In genomic region chr6:57262901-57263694, GRCh38 we compare ENCODE assay signal across 11 cellular contexts. TPM values are rescaled to one million over a fixed set of nuclear protein-coding genes. Genes with fewer than 3 reads are reported as not detected.
DNase-seq lines count a peak whose midpoint lies in the region; ATAC-seq and TF ChIP-seq lines count a peak whose summit lies in the region.
"Had no signal": no experiment of that assay in that cellular context is flagged by ENCODE, and none has a peak within 500 bp of the region (broad histone marks: within the 10 kb centered on the region; RNA-seq: fewer than 3 reads in every experiment).

No MANE protein-coding gene starts in this region.

- H3K9me3 ChIP-seq in gastrocnemius medialis = no peaks in the 10 kb centered on the region
- H3K9me3 ChIP-seq: testis had no signal

- H3K27ac ChIP-seq in gastrocnemius medialis = peak overlapping the region; percentile 56 to 79 (median 76)

- H3K4me3 Mint-ChIP-seq in activated naive CD8-positive, alpha-beta T cell treated with anti-CD3 and anti-CD28 coated beads for 36 hours = no peak overlapping the region
- no peak overlapping the region for H3K4me3 Mint-ChIP-seq in natural killer cell treated with Interleukin-12 subunit alpha and Interleukin-12 subunit beta and Interleukin-15 and Interleukin-18, amount 100 ng/mL, for 72 hours

- DNase-seq in GM03348 (ENCODE audit: low spot score) (peak; percentile 56), glomerular endothelial cell (ENCODE audit: extremely low read depth, low read depth, low spot score) (peak; percentile 25), gastrocnemius medialis (peak in 1 of 2 donors; percentile 53)
- DNase-seq in activated naive CD8-positive, alpha-beta T cell treated with anti-CD3 and anti-CD28 coated beads for 36 hours = no peak
- DNase-seq in natural killer cell treated with Interleukin-12 subunit alpha and Interleukin-12 subunit beta and Interleukin-15 and Interleukin-18, amount 100 ng/mL, for 72 hours (ENCODE audit: low spot score) = no peak
- DNase-seq in activated T-cell treated with anti-CD3 and anti-CD28 coated beads, Interleukin-2, amount 50 U/mL, for 48 hours = no peak
- DNase-seq: DMS53, NCI-H510A had no signal

- ATAC-seq in gastrocnemius medialis (peak; percentile 50 to 68), GM18498 (IDR thresholded peaks at IDR 0.05; ENCODE audit: unreplicated experiment) (no peak), GM19452 (IDR thresholded peaks at IDR 0.05; ENCODE audit: unreplicated experiment) (no peak)
- no peak for ATAC-seq in natural killer cell treated with Interleukin-12 subunit alpha and Interleukin-12 subunit beta and Interleukin-15 and Interleukin-18, amount 100 ng/mL, for 72 hours

- H3K4me3 ChIP-seq in gastrocnemius medialis = no peak overlapping the region
- H3K4me3 ChIP-seq: testis had no signal

- H3K9me3 Mint-ChIP-seq in activated naive CD8-positive, alpha-beta T cell treated with anti-CD3 and anti-CD28 coated beads for 36 hours = no peaks in the 10 kb centered on the region
- H3K9me3 Mint-ChIP-seq in natural killer cell treated with Interleukin-12 subunit alpha and Interleukin-12 subunit beta and Interleukin-15 and Interleukin-18, amount 100 ng/mL, for 72 hours = no peaks in the 10 kb centered on the region

- in situ Hi-C loops in gastrocnemius medialis (cut with MboI; ENCODE audit: low sequenced_read_pairs in 4 of 4) = no loop called here

- H3K27me3 Mint-ChIP-seq in activated naive CD8-positive, alpha-beta T cell treated with anti-CD3 and anti-CD28 coated beads for 36 hours = peaks cover 5% of the 10 kb centered on the region
- peaks cover 15 to 27% of the 10 kb centered on the region in 2 donors for H3K27me3 Mint-ChIP-seq in natural killer cell treated with Interleukin-12 subunit alpha and Interleukin-12 subunit beta and Interleukin-15 and Interleukin-18, amount 100 ng/mL, for 72 hours

- no peaks in the 10 kb centered on the region for H3K27me3 ChIP-seq in gastrocnemius medialis
- H3K27me3 ChIP-seq: testis had no signal

- intact Hi-C loops in gastrocnemius medialis (cut with DNase I; ENCODE audit: low total_unique reads) = loop anchor here (5.0 kb wide), 2 partner anchors 41 to 91 kb away; partner anchors contain the start of genes BAG2 and RAB23

- peaks cover 22% of the 10 kb centered on the region for H3K4me1 Mint-ChIP-seq in activated naive CD8-positive, alpha-beta T cell treated with anti-CD3 and anti-CD28 coated beads for 36 hours
- no peaks in the 10 kb centered on the region for H3K4me1 Mint-ChIP-seq in natural killer cell treated with Interleukin-12 subunit alpha and Interleukin-12 subunit beta and Interleukin-15 and Interleukin-18, amount 100 ng/mL, for 72 hours (ENCODE audit: low read depth in 2 of 2)

- TF ChIP-seq CTCF in gastrocnemius medialis (IDR thresholded peaks at IDR 0.05 in 4 of 5, conservative IDR thresholded peaks at IDR 0.05 in 1 of 5) = no peak

- H3K27ac Mint-ChIP-seq in activated naive CD8-positive, alpha-beta T cell treated with anti-CD3 and anti-CD28 coated beads for 36 hours = peak overlapping the region; percentile 6
- no peak overlapping the region for H3K27ac Mint-ChIP-seq in natural killer cell treated with Interleukin-12 subunit alpha and Interleukin-12 subunit beta and Interleukin-15 and Interleukin-18, amount 100 ng/mL, for 72 hours

- peaks cover 13 to 23% of the 10 kb centered on the region in 2 donors for H3K4me1 ChIP-seq in gastrocnemius medialis
- H3K4me1 ChIP-seq: testis had no signal

- no peaks in the 10 kb centered on the region for H3K36me3 ChIP-seq in gastrocnemius medialis

- H3K36me3 Mint-ChIP-seq in activated naive CD8-positive, alpha-beta T cell treated with anti-CD3 and anti-CD28 coated beads for 36 hours = no peaks in the 10 kb centered on the region
- no peaks in the 10 kb centered on the region for H3K36me3 Mint-ChIP-seq in natural killer cell treated with Interleukin-12 subunit alpha and Interleukin-12 subunit beta and Interleukin-15 and Interleukin-18, amount 100 ng/mL, for 72 hours

- no peak for TF ChIP-seq POLR2A in gastrocnemius medialis (IDR thresholded peaks at IDR 0.05)

RNA-seq across cellular contexts. Expression of gene RAB23, which starts 41.0 kb away (rescaled TPM):
- 1 to 10 TPM; 1.2 to 1.5 TPM for total RNA-seq in activated naive CD8-positive, alpha-beta T cell treated with anti-CD3 and anti-CD28 coated beads for 36 hours
- 8.5 and 9.4 TPM in 2 replicates for total RNA-seq in glomerular endothelial cell
- 10 to 100 TPM in 3 of 4 donors, 1 to 10 TPM in 1; 8.7 to 18.5 (median 11.6) TPM for total RNA-seq in gastrocnemius medialis
- total RNA-seq in natural killer cell treated with Interleukin-12 subunit alpha and Interleukin-12 subunit beta and Interleukin-15 and Interleukin-18, amount 100 ng/mL, for 72 hours = 1 to 10 TPM; 1.7 to 2.7 TPM

RNA-seq across cellular contexts. Expression of gene PRIM2, which starts 54.3 kb away (rescaled TPM):
- total RNA-seq in activated naive CD8-positive, alpha-beta T cell treated with anti-CD3 and anti-CD28 coated beads for 36 hours = 10 to 100 TPM; 38.0 to 40.7 TPM
- total RNA-seq in glomerular endothelial cell = 9.1 and 10.2 TPM in 2 replicates
- total RNA-seq in gastrocnemius medialis = 1 to 10 TPM; 1.9 to 4.8 (median 3.8) TPM
- total RNA-seq in natural killer cell treated with Interleukin-12 subunit alpha and Interleukin-12 subunit beta and Interleukin-15 and Interleukin-18, amount 100 ng/mL, for 72 hours = 10 to 100 TPM; 29.1 to 57.3 TPM

Comparison
In these comparisons a context has a peak if more than half of its experiments do, and no peak if none do; other contexts are left out.
1. DNase-seq: peak in GM03348 (single experiment) and glomerular endothelial cell (single experiment); none in activated naive CD8-positive, alpha-beta T cell treated with anti-CD3 and anti-CD28 coated beads for 36 hours (single experiment), natural killer cell treated with Interleukin-12 subunit alpha and Interleukin-12 subunit beta and Interleukin-15 and Interleukin-18, amount 100 ng/mL, for 72 hours (single experiment) and activated T-cell treated with anti-CD3 and anti-CD28 coated beads, Interleukin-2, amount 50 U/mL, for 48 hours (0 of 2).
2. ATAC-seq: peak in gastrocnemius medialis (2 of 2); none in GM18498 (single experiment), natural killer cell treated with Interleukin-12 subunit alpha and Interleukin-12 subunit beta and Interleukin-15 and Interleukin-18, amount 100 ng/mL, for 72 hours (0 of 2) and GM19452 (single experiment).